Comparison of ENCODE assay signal across 22 cellular contexts in genomic region chr6:160858886-160859285, GRCh38.
"Had no signal": no experiment of that assay in that cellular context is flagged by ENCODE, and none has a peak within 500 bp of the region (broad histone marks: within the 10 kb centered on the region; RNA-seq: fewer than 3 reads in every experiment).

No MANE protein-coding gene starts in this region.

- H3K9me3 ChIP-seq: colonic mucosa, esophagus squamous epithelium, gastrocnemius medialis, gastroesophageal sphincter, heart left ventricle, heart right ventricle had no signal

- H3K27ac ChIP-seq: colonic mucosa, coronary artery, dorsolateral prefrontal cortex, epithelial cell of prostate, esophagus squamous epithelium, foreskin keratinocyte, gastrocnemius medialis, gastroesophageal sphincter, heart left ventricle, heart right ventricle had no signal

- H3K36me3 ChIP-seq: colonic mucosa, esophagus squamous epithelium, gastrocnemius medialis, gastroesophageal sphincter, heart left ventricle, heart right ventricle had no signal

- H3K4me1 ChIP-seq: colonic mucosa, esophagus squamous epithelium, foreskin keratinocyte, gastrocnemius medialis, gastroesophageal sphincter, heart left ventricle, heart right ventricle had no signal

- H3K4me3 ChIP-seq: colonic mucosa, coronary artery, dorsolateral prefrontal cortex, esophagus squamous epithelium, gastrocnemius medialis, gastroesophageal sphincter, heart left ventricle, heart right ventricle had no signal

- H3K27me3 ChIP-seq: colonic mucosa, dorsolateral prefrontal cortex, esophagus squamous epithelium, foreskin keratinocyte, gastrocnemius medialis, gastroesophageal sphincter, heart left ventricle, heart right ventricle had no signal

- DNase-seq: colonic mucosa; cortex of kidney; dermis blood vessel endothelial cell; dorsolateral prefrontal cortex; effector CD4-positive, alpha-beta T cell; effector CD8-positive, alpha-beta T cell; effector memory CD4-positive, alpha-beta T cell; effector memory CD8-positive, alpha-beta T cell; endodermal cell; erythroblast; esophagus squamous epithelium; foreskin fibroblast; foreskin keratinocyte; foreskin melanocyte; gastrocnemius medialis; glutamatergic neuron; heart left ventricle; heart right ventricle had no signal

- ATAC-seq: effector memory CD8-positive, alpha-beta T cell; esophagus mucosa; foreskin keratinocyte; gastrocnemius medialis; gastroesophageal sphincter; heart left ventricle; heart right ventricle had no signal
